Comparison of ENCODE assay signal across 8 cellular contexts in genomic region chr4:113146876-113147358, GRCh38.
DNase-seq lines count a peak whose midpoint lies in the region; ATAC-seq and TF ChIP-seq lines count a peak whose summit lies in the region.

No MANE protein-coding gene starts in this region.

- H3K27ac ChIP-seq in AG04450 (ENCODE audit: low read depth, low read length) (no peak overlapping the region), coronary artery (peak overlapping the region; percentile 69)

- no peaks in the 10 kb centered on the region for H3K27me3 ChIP-seq in AG04450 (ENCODE audit: control insufficient read depth, insufficient read depth, low read length)

- peak overlapping the region; percentile 59 to 78 (median 77) for H3K4me3 Mint-ChIP-seq in nephron

- H3K4me3 ChIP-seq in AG04450 (ENCODE audit: low read depth, low read length) (peak overlapping the region; percentile 8; the same call in 1 of the 2 replicates), coronary artery (peak overlapping the region; percentile 66)

- peaks cover 51% of the 10 kb centered on the region for H3K4me1 Mint-ChIP-seq in nephron

- no peaks in the 10 kb centered on the region for H3K27me3 Mint-ChIP-seq in nephron (ENCODE audit: low read depth)

- POLR2A ChIA-PET in AG04450 (lab: Yijun Ruan, JAX), result no interaction called here

- no peaks in the 10 kb centered on the region for H3K36me3 Mint-ChIP-seq in nephron (ENCODE audit: low read depth)

- no peak for DNase-seq in AG04450 (ENCODE audit: low read depth, low spot score)
- no peak for DNase-seq in coronary artery (ENCODE audit: low spot score)
- no peak for DNase-seq in NCI-H1694 treated with DMSO at 0.1 percent for 48 hours (lab: John Stamatoyannopoulos, UW)
- DNase-seq in GDM1 (lab: John Stamatoyannopoulos, UW), result no peak

- peak; percentile 78 for ATAC-seq in GM19397 (IDR thresholded peaks at IDR 0.05; ENCODE audit: unreplicated experiment)
- ATAC-seq in HG03457 (IDR thresholded peaks at IDR 0.05; ENCODE audit: unreplicated experiment), result peak; percentile 67
- no peak for ATAC-seq in GM19328 (IDR thresholded peaks at IDR 0.05; ENCODE audit: unreplicated experiment)

- no peak for TF ChIP-seq CTCF in AG04450 (IDR thresholded peaks at IDR 0.05; ENCODE audit: low read depth, low read length)
- TF ChIP-seq CTCF in coronary artery (IDR thresholded peaks at IDR 0.05), result no peak
- TF ChIP-seq CTCF in nephron (IDR thresholded peaks at IDR 0.05; ENCODE audit: unreplicated experiment in 3 of 3), result no peak

- peak overlapping the region; percentile 67 to 96 (median 95) for H3K27ac Mint-ChIP-seq in nephron

- no peaks in the 10 kb centered on the region for H3K9me3 ChIP-seq in AG04450 (ENCODE audit: control insufficient read depth, insufficient read depth, low read length)

- CTCF ChIA-PET in AG04450 (lab: Charles Lee), result no interaction called here

- H3K9me3 Mint-ChIP-seq in nephron, result no peaks in the 10 kb centered on the region
